In genomic region chr3:189192725-189193124, GRCh38 we compare ENCODE assay signal across 7 cellular contexts.
"Had no signal": no experiment of that assay in that cellular context is flagged by ENCODE, and none has a peak within 500 bp of the region (broad histone marks: within the 10 kb centered on the region; RNA-seq: fewer than 3 reads in every experiment).

No MANE protein-coding gene starts in this region.

- DNase-seq: GDM1, GF-D8 had no signal

- ATAC-seq: GM12878 had no signal

- FAIRE-seq: G401.6, GM12878, GM12891, GM12892, GM19239 had no signal

- H3K4me3 ChIP-seq: GM12878 had no signal
